Comparison of ENCODE assay signal across 9 cellular contexts in genomic region chr6:28446818-28447511, GRCh38. TPM values are rescaled to one million over a fixed set of nuclear protein-coding genes. Genes with fewer than 3 reads are reported as not detected.
A peak's percentile ranks its signal among the peaks of the same experiment; 100 is the strongest.
DNase-seq lines count a peak whose midpoint lies in the region; ATAC-seq lines count a peak whose summit lies in the region.
"Had no signal": no experiment of that assay in that cellular context is flagged by ENCODE, and none has a peak within 500 bp of the region (broad histone marks: within the 10 kb centered on the region; RNA-seq: fewer than 3 reads in every experiment).

No MANE protein-coding gene starts in this region.

- peaks cover 15% of the 10 kb centered on the region for H3K27me3 ChIP-seq in thymus (ENCODE audit: control insufficient read depth, insufficient read depth)

- no peak overlapping the region for H3K27ac ChIP-seq in thymus (ENCODE audit: low read depth)

- H3K27ac Mint-ChIP-seq in activated naive CD4-positive, alpha-beta T cell treated with anti-CD3 and anti-CD28 coated beads for 36 hours: peak overlapping the region; percentile 41
- H3K27ac Mint-ChIP-seq in activated T-helper 2 cell treated with anti-CD3 and anti-CD28 coated beads, Interferon-gamma antibody, Interleukin-2, Interleukin-4, amounts not matched to agents 10 μg/mL and 5 μg/mL and 100 μg/mL, durations not matched to agents 14 hours and 24 hours and 36 hours: no peak overlapping the region

- peak; percentile 10 for DNase-seq in activated naive CD4-positive, alpha-beta T cell treated with anti-CD3 and anti-CD28 coated beads for 36 hours
- DNase-seq in activated naive CD4-positive, alpha-beta T cell (lab: John Stamatoyannopoulos, UW): no peak
- DNase-seq in activated T-helper 2 cell treated with anti-CD3 and anti-CD28 coated beads, Interferon-gamma antibody, Interleukin-2, Interleukin-4, amounts not matched to agents 10 μg/mL and 5 μg/mL and 100 μg/mL, durations not matched to agents 14 hours and 24 hours and 36 hours (ENCODE audit: low spot score): no peak
- peak; percentile 41 for DNase-seq in iPS-NIHi7 (ENCODE audit: extremely low spot score)
- DNase-seq in T1000 (lab: John Stamatoyannopoulos, UW): no peak
- DNase-seq: activated gamma-delta T cell treated with Interleukin-2 at 50 U/mL for 16 hours had no signal

- CTCF ChIA-PET in activated naive CD4-positive, alpha-beta T cell treated with anti-CD3 and anti-CD28 coated beads for 36 hours (lab: Charles Lee): interaction anchor here (1.4 kb wide), 1 partner anchor 19 kb away, joined by 4 read pairs; no protein-coding TSS in a partner anchor

- 5% methylated on average over 36 of the region's 36 CpGs for WGBS in thymus

- no peaks in the 10 kb centered on the region for H3K36me3 Mint-ChIP-seq in activated naive CD4-positive, alpha-beta T cell treated with anti-CD3 and anti-CD28 coated beads for 36 hours (ENCODE audit: low read depth)
- H3K36me3 Mint-ChIP-seq in activated T-helper 2 cell treated with anti-CD3 and anti-CD28 coated beads, Interferon-gamma antibody, Interleukin-2, Interleukin-4, amounts not matched to agents 10 μg/mL and 5 μg/mL and 100 μg/mL, durations not matched to agents 14 hours and 24 hours and 36 hours (ENCODE audit: low read depth): peaks cover 17% of the 10 kb centered on the region

- peaks cover 24% of the 10 kb centered on the region for H3K27me3 Mint-ChIP-seq in activated naive CD4-positive, alpha-beta T cell treated with anti-CD3 and anti-CD28 coated beads for 36 hours (ENCODE audit: low read depth)
- H3K27me3 Mint-ChIP-seq in activated T-helper 2 cell treated with anti-CD3 and anti-CD28 coated beads, Interferon-gamma antibody, Interleukin-2, Interleukin-4, amounts not matched to agents 10 μg/mL and 5 μg/mL and 100 μg/mL, durations not matched to agents 14 hours and 24 hours and 36 hours (ENCODE audit: low read depth): peaks cover 41% of the 10 kb centered on the region

- intact Hi-C loops in activated naive CD4-positive, alpha-beta T cell treated with anti-CD3 and anti-CD28 coated beads for 36 hours (cut with micrococcal nuclease): no loop called here
- intact Hi-C loops in activated T-helper 2 cell treated with anti-CD3 and anti-CD28 coated beads, Interferon-gamma antibody, Interleukin-2, Interleukin-4, amounts not matched to agents 10 μg/mL and 5 μg/mL and 100 μg/mL, durations not matched to agents 14 hours and 24 hours and 36 hours (cut with micrococcal nuclease): no loop called here

- no peaks in the 10 kb centered on the region for H3K36me3 ChIP-seq in thymus (ENCODE audit: control insufficient read depth, insufficient read depth)

- H3K4me1 Mint-ChIP-seq in activated naive CD4-positive, alpha-beta T cell treated with anti-CD3 and anti-CD28 coated beads for 36 hours (ENCODE audit: low read depth): peaks cover 39% of the 10 kb centered on the region
- H3K4me1 Mint-ChIP-seq in activated T-helper 2 cell treated with anti-CD3 and anti-CD28 coated beads, Interferon-gamma antibody, Interleukin-2, Interleukin-4, amounts not matched to agents 10 μg/mL and 5 μg/mL and 100 μg/mL, durations not matched to agents 14 hours and 24 hours and 36 hours (ENCODE audit: low read depth): peaks cover 25% of the 10 kb centered on the region

- H3K4me3 ChIP-seq in thymus (ENCODE audit: low read length): peak overlapping the region; percentile 25

- H3K9me3 Mint-ChIP-seq in activated naive CD4-positive, alpha-beta T cell treated with anti-CD3 and anti-CD28 coated beads for 36 hours: peaks cover 3% of the 10 kb centered on the region
- peaks cover 29% of the 10 kb centered on the region for H3K9me3 Mint-ChIP-seq in activated T-helper 2 cell treated with anti-CD3 and anti-CD28 coated beads, Interferon-gamma antibody, Interleukin-2, Interleukin-4, amounts not matched to agents 10 μg/mL and 5 μg/mL and 100 μg/mL, durations not matched to agents 14 hours and 24 hours and 36 hours

- ATAC-seq in GM18511 (IDR thresholded peaks at IDR 0.05; ENCODE audit: unreplicated experiment) (no peak), HG02588 (IDR thresholded peaks at IDR 0.05; ENCODE audit: unreplicated experiment) (no peak)

- H3K4me3 Mint-ChIP-seq in activated naive CD4-positive, alpha-beta T cell treated with anti-CD3 and anti-CD28 coated beads for 36 hours: peak overlapping the region; percentile 80
- H3K4me3 Mint-ChIP-seq in activated T-helper 2 cell treated with anti-CD3 and anti-CD28 coated beads, Interferon-gamma antibody, Interleukin-2, Interleukin-4, amounts not matched to agents 10 μg/mL and 5 μg/mL and 100 μg/mL, durations not matched to agents 14 hours and 24 hours and 36 hours (ENCODE audit: low read depth): peak overlapping the region; percentile 67

- H3K4me1 ChIP-seq in thymus (ENCODE audit: control insufficient read depth, insufficient read depth, low read length): peaks cover 9% of the 10 kb centered on the region

- H3K9me3 ChIP-seq in thymus (ENCODE audit: control insufficient read depth): peaks cover 2% of the 10 kb centered on the region

RNA-seq across cellular contexts. Expression of gene ZSCAN23, which starts 3.7 kb away (rescaled TPM):
- total RNA-seq in activated naive CD4-positive, alpha-beta T cell treated with anti-CD3 and anti-CD28 coated beads for 36 hours: 1 to 10 TPM; 1.7 to 2.0 TPM
- total RNA-seq in activated T-helper 2 cell treated with anti-CD3 and anti-CD28 coated beads, Interferon-gamma antibody, Interleukin-2, Interleukin-4, amounts not matched to agents 10 μg/mL and 5 μg/mL and 100 μg/mL, durations not matched to agents 14 hours and 24 hours and 36 hours: 0.48 and 0.50 TPM in 2 replicates
- 0.30 TPM for polyA plus RNA-seq in thymus

RNA-seq across cellular contexts. Expression of gene ZSCAN12, which starts 47.4 kb away (rescaled TPM):
- 1 to 10 TPM; 4.4 to 4.7 TPM for total RNA-seq in activated naive CD4-positive, alpha-beta T cell treated with anti-CD3 and anti-CD28 coated beads for 36 hours
- total RNA-seq in activated T-helper 2 cell treated with anti-CD3 and anti-CD28 coated beads, Interferon-gamma antibody, Interleukin-2, Interleukin-4, amounts not matched to agents 10 μg/mL and 5 μg/mL and 100 μg/mL, durations not matched to agents 14 hours and 24 hours and 36 hours: 5.3 and 5.7 TPM in 2 replicates
- polyA plus RNA-seq in thymus: 4.1 TPM

Comparison
In these comparisons a context has a peak if more than half of its experiments do, and no peak if none do; other contexts are left out.
1. DNase-seq: peak in activated naive CD4-positive, alpha-beta T cell treated with anti-CD3 and anti-CD28 coated beads for 36 hours (single experiment) and iPS-NIHi7 (single experiment); none in activated naive CD4-positive, alpha-beta T cell (0 of 4), activated T-helper 2 cell treated with anti-CD3 and anti-CD28 coated beads, Interferon-gamma antibody, Interleukin-2, Interleukin-4, amounts not matched to agents 10 μg/mL and 5 μg/mL and 100 μg/mL, durations not matched to agents 14 hours and 24 hours and 36 hours (single experiment) and T1000 (single experiment).